ENCODE assay signal across 1 cellular context in genomic region chr16:85449195-85449884, GRCh38.
TF ChIP-seq lines count a peak whose summit lies in the region.

No MANE protein-coding gene starts in this region.

TF ChIP-seq in HepG2, 621 proteins besides CTCF, POLR2A, EP300 and RAD21 (continued from another document and continues in another):
- peak; percentile 22 for TF ChIP-seq ZNF407 (CRISPR knock-in tag; IDR thresholded peaks at IDR 0.05; ENCODE audit: not compliant biosample characterization)
- no peak for TF ChIP-seq RFX5 (IDR thresholded peaks at IDR 0.05; ENCODE audit: low read depth, low read length)
- no peak for TF ChIP-seq DZIP1 (CRISPR knock-in tag; IDR thresholded peaks at IDR 0.05)
- TF ChIP-seq FOXO4 (CRISPR knock-in tag; conservative IDR thresholded peaks at IDR 0.05) = no peak
- TF ChIP-seq ZNF572 (CRISPR knock-in tag; IDR thresholded peaks at IDR 0.05) = no peak
- no peak for TF ChIP-seq ZNF251 (CRISPR knock-in tag; IDR thresholded peaks at IDR 0.05)
- no peak for TF ChIP-seq ZNF329 (CRISPR knock-in tag; IDR thresholded peaks at IDR 0.05; ENCODE audit: low read depth)
- no peak for TF ChIP-seq SSRP1 (CRISPR knock-in tag; IDR thresholded peaks at IDR 0.05)
- TF ChIP-seq ZBTB21 (CRISPR knock-in tag; IDR thresholded peaks at IDR 0.05) = no peak
- TF ChIP-seq NKX3-1 (CRISPR knock-in tag; IDR thresholded peaks at IDR 0.05) = no peak
- TF ChIP-seq FOXJ3 (CRISPR knock-in tag; IDR thresholded peaks at IDR 0.05; ENCODE audit: borderline replicate concordance) = no peak; the same call in 1 of the 2 replicates
- peak; percentile 64; the same call in 1 of the 2 replicates for TF ChIP-seq ZNF446 (CRISPR knock-in tag; IDR thresholded peaks at IDR 0.05)
- TF ChIP-seq ZNF17 (CRISPR knock-in tag; IDR thresholded peaks at IDR 0.05) = no peak
- TF ChIP-seq ZNF704 (CRISPR knock-in tag; IDR thresholded peaks at IDR 0.05; ENCODE audit: borderline replicate concordance) = no peak
- 0 out of 2 replicates have a peak, but pooled peaks have one; percentile 6 for TF ChIP-seq BRCA1 (CRISPR knock-in tag; IDR thresholded peaks at IDR 0.05)
- no peak for TF ChIP-seq ZBTB44 (CRISPR knock-in tag; IDR thresholded peaks at IDR 0.05)
- TF ChIP-seq GRHL1 (CRISPR knock-in tag; conservative IDR thresholded peaks at IDR 0.05) = no peak
- TF ChIP-seq ZNF773 (CRISPR knock-in tag; IDR thresholded peaks at IDR 0.05; ENCODE audit: borderline replicate concordance) = no peak
- TF ChIP-seq ZNF691 (CRISPR knock-in tag; IDR thresholded peaks at IDR 0.05; ENCODE audit: borderline replicate concordance, low read depth) = no peak
- peak; percentile 54; the same call in 1 of the 2 replicates for TF ChIP-seq KDM5B (CRISPR knock-in tag; IDR thresholded peaks at IDR 0.05; ENCODE audit: borderline replicate concordance)
- no peak for TF ChIP-seq TIGD3 (CRISPR knock-in tag; IDR thresholded peaks at IDR 0.05; ENCODE audit: borderline replicate concordance)
- TF ChIP-seq ZNF879 (CRISPR knock-in tag; IDR thresholded peaks at IDR 0.05) = no peak
- TF ChIP-seq SRY (CRISPR knock-in tag; IDR thresholded peaks at IDR 0.05) = no peak
- no peak for TF ChIP-seq RAD51 (IDR thresholded peaks at IDR 0.05; ENCODE audit: borderline replicate concordance)
- no peak for TF ChIP-seq ZNF326 (CRISPR knock-in tag; IDR thresholded peaks at IDR 0.05; ENCODE audit: borderline replicate concordance)
- TF ChIP-seq MEIS1 (CRISPR knock-in tag; IDR thresholded peaks at IDR 0.05; ENCODE audit: borderline replicate concordance) = peak; percentile 82; the same call in 1 of the 2 replicates
- 0 out of 2 replicates have a peak, but pooled peaks have one; percentile 2 for TF ChIP-seq KDM6A (CRISPR knock-in tag; IDR thresholded peaks at IDR 0.05; ENCODE audit: low read depth)
- TF ChIP-seq BATF2 (CRISPR knock-in tag; IDR thresholded peaks at IDR 0.05) = no peak
- 0 out of 2 replicates have a peak, but pooled peaks have one; percentile 20 for TF ChIP-seq NFYB (CRISPR knock-in tag; IDR thresholded peaks at IDR 0.05)
- TF ChIP-seq ARID3A (IDR thresholded peaks at IDR 0.05; ENCODE audit: low read depth, low read length) = no peak
- no peak for TF ChIP-seq PREB (CRISPR knock-in tag; IDR thresholded peaks at IDR 0.05)
- TF ChIP-seq ZNF577 (CRISPR knock-in tag; IDR thresholded peaks at IDR 0.05; ENCODE audit: borderline replicate concordance, low read depth) = no peak
- TF ChIP-seq ZNF510 (CRISPR knock-in tag; IDR thresholded peaks at IDR 0.05; ENCODE audit: low read depth) = 0 out of 2 replicates have a peak, but pooled peaks have one; percentile 11
- TF ChIP-seq ZFP41 (CRISPR knock-in tag; IDR thresholded peaks at IDR 0.05; ENCODE audit: borderline replicate concordance) = no peak
